ENCODE assay signal across 12 cellular contexts in genomic region chr11:93530468-93530826, GRCh38. TPM values are rescaled to one million over a fixed set of nuclear protein-coding genes. Genes with fewer than 3 reads are reported as not detected.
A peak's percentile ranks its signal among the peaks of the same experiment; 100 is the strongest.
DNase-seq lines count a peak whose midpoint lies in the region; ATAC-seq and TF ChIP-seq lines count a peak whose summit lies in the region.
"Had no signal": no experiment of that assay in that cellular context is flagged by ENCODE, and none has a peak within 500 bp of the region (broad histone marks: within the 10 kb centered on the region; RNA-seq: fewer than 3 reads in every experiment).

No MANE protein-coding gene starts in this region.

- H3K9me3 ChIP-seq in liver (ENCODE audit: control insufficient read depth in 4 of 4, low read length in 3 of 4): no peaks in the 10 kb centered on the region

- peak overlapping the region; percentile 29 for H3K27ac Mint-ChIP-seq in activated CD4-positive, alpha-beta T cell treated with anti-CD3 and anti-CD28 coated beads for 36 hours
- peak overlapping the region; percentile 84 for H3K27ac Mint-ChIP-seq in activated CD4-positive, alpha-beta memory T cell treated with anti-CD3 and anti-CD28 coated beads, Interleukin-2, amount 10 ng/mL, durations not matched to agents 7 days and 5 days
- peak overlapping the region; percentile 0 to 69 for H3K27ac Mint-ChIP-seq in stimulated activated naive CD8-positive, alpha-beta T cell treated with anti-CD3 and anti-CD28 coated beads, Interleukin-15, amount 100 ng/mL, for 72 hours

- WGBS in liver: 31% methylated on average over 1 of the region's 1 CpG

- H3K27ac ChIP-seq in liver (ENCODE audit: low read depth in 1 of 2, low read length in 2 of 2): peak overlapping the region; percentile 83 to 87

- H3K27me3 ChIP-seq in liver (ENCODE audit: control insufficient read depth in 4 of 4, insufficient read depth in 4 of 4, low read length in 3 of 4): no peaks in the 10 kb centered on the region

- no peaks in the 10 kb centered on the region for H3K36me3 Mint-ChIP-seq in activated CD4-positive, alpha-beta T cell treated with anti-CD3 and anti-CD28 coated beads for 36 hours (ENCODE audit: low read depth)
- peaks cover 28% of the 10 kb centered on the region for H3K36me3 Mint-ChIP-seq in activated CD4-positive, alpha-beta memory T cell treated with anti-CD3 and anti-CD28 coated beads, Interleukin-2, amount 10 ng/mL, durations not matched to agents 7 days and 5 days (ENCODE audit: low read depth)

- H3K4me3 Mint-ChIP-seq in activated CD4-positive, alpha-beta T cell treated with anti-CD3 and anti-CD28 coated beads for 36 hours: no peak overlapping the region
- peak overlapping the region; percentile 42 for H3K4me3 Mint-ChIP-seq in activated CD4-positive, alpha-beta memory T cell treated with anti-CD3 and anti-CD28 coated beads, Interleukin-2, amount 10 ng/mL, durations not matched to agents 7 days and 5 days
- peak overlapping the region in 1 of 2 donors; percentile 1 for H3K4me3 Mint-ChIP-seq in stimulated activated naive CD8-positive, alpha-beta T cell treated with anti-CD3 and anti-CD28 coated beads, Interleukin-15, amount 100 ng/mL, for 72 hours

- TF ChIP-seq RAD21 in liver (IDR thresholded peaks at IDR 0.05): no peak

- ATAC-seq in activated CD4-positive, alpha-beta T cell treated with anti-CD3 and anti-CD28 coated beads for 36 hours: no peak
- ATAC-seq in stimulated activated naive CD8-positive, alpha-beta T cell treated with anti-CD3 and anti-CD28 coated beads, Interleukin-15, amount 100 ng/mL, for 72 hours: no peak

- intact Hi-C loops in activated CD4-positive, alpha-beta T cell treated with anti-CD3 and anti-CD28 coated beads for 36 hours (cut with DNase I, micrococcal nuclease): no loop called here

- H3K4me3 ChIP-seq in liver (ENCODE audit: low read depth in 1 of 3, low read length in 3 of 3): no peak overlapping the region

- CTCF ChIA-PET in activated CD4-positive, alpha-beta T cell treated with anti-CD3 and anti-CD28 coated beads for 36 hours (lab: Charles Lee): interaction anchor here (1.0 to 2.0 kb wide), 2 partner anchors 12 to 84 kb away, joined by 3 to 7 read pairs; no protein-coding TSS in a partner anchor
- CTCF ChIA-PET in activated CD4-positive, alpha-beta memory T cell treated with anti-CD3 and anti-CD28 coated beads, Interleukin-2, amount 10 ng/mL, durations not matched to agents 7 days and 5 days (lab: Charles Lee): interaction anchor here (1.3 to 2.1 kb wide), 2 partner anchors 12 to 15 kb away, joined by 3 to 8 read pairs; no protein-coding TSS in a partner anchor

- DNase-seq in activated CD4-positive, alpha-beta T cell treated with anti-CD3 and anti-CD28 coated beads for 36 hours: no peak
- DNase-seq in activated CD4-positive, alpha-beta T cell treated with anti-CD3 and anti-CD28 coated beads for 1 hour: no peak
- DNase-seq in activated CD4-positive, alpha-beta memory T cell treated with anti-CD3 and anti-CD28 coated beads, Interleukin-2, amount 10 ng/mL, durations not matched to agents 7 days and 5 days: no peak
- DNase-seq in stimulated activated naive CD8-positive, alpha-beta T cell treated with anti-CD3 and anti-CD28 coated beads, Interleukin-15, amount 100 ng/mL, for 72 hours: no peak
- DNase-seq in GOT3 (lab: John Stamatoyannopoulos, UW) (no peak), NCI-H1105 treated with DMSO at 0.1 percent for 48 hours (lab: John Stamatoyannopoulos, UW) (no peak), KG1 (lab: John Stamatoyannopoulos, UW) (no peak)
- DNase-seq: caudate nucleus, DMS79 treated with DMSO at 0.1 percent for 48 hours, NCI-H774, retina had no signal

- no peaks in the 10 kb centered on the region for H3K36me3 ChIP-seq in liver (ENCODE audit: control insufficient read depth in 4 of 4, insufficient read depth in 3 of 4, low read depth in 1 of 4, low read length in 3 of 4)

- H3K9ac ChIP-seq in liver (ENCODE audit: low read depth in 1 of 2, low read length in 2 of 2): no peak overlapping the region

- peaks cover 60% of the 10 kb centered on the region for H3K4me1 Mint-ChIP-seq in activated CD4-positive, alpha-beta T cell treated with anti-CD3 and anti-CD28 coated beads for 36 hours
- peaks cover 83% of the 10 kb centered on the region for H3K4me1 Mint-ChIP-seq in activated CD4-positive, alpha-beta memory T cell treated with anti-CD3 and anti-CD28 coated beads, Interleukin-2, amount 10 ng/mL, durations not matched to agents 7 days and 5 days
- H3K4me1 Mint-ChIP-seq in stimulated activated naive CD8-positive, alpha-beta T cell treated with anti-CD3 and anti-CD28 coated beads, Interleukin-15, amount 100 ng/mL, for 72 hours: peaks cover 62% of the 10 kb centered on the region

- no peaks in the 10 kb centered on the region for H3K27me3 Mint-ChIP-seq in activated CD4-positive, alpha-beta T cell treated with anti-CD3 and anti-CD28 coated beads for 36 hours
- H3K27me3 Mint-ChIP-seq in activated CD4-positive, alpha-beta memory T cell treated with anti-CD3 and anti-CD28 coated beads, Interleukin-2, amount 10 ng/mL, durations not matched to agents 7 days and 5 days: no peaks in the 10 kb centered on the region
- H3K27me3 Mint-ChIP-seq in stimulated activated naive CD8-positive, alpha-beta T cell treated with anti-CD3 and anti-CD28 coated beads, Interleukin-15, amount 100 ng/mL, for 72 hours: peaks cover 8% of the 10 kb centered on the region

- TF ChIP-seq CTCF in liver (IDR thresholded peaks at IDR 0.05; ENCODE audit: low read depth, low read length, missing input control): no peak

- POLR2A ChIA-PET in activated CD4-positive, alpha-beta T cell treated with anti-CD3 and anti-CD28 coated beads for 36 hours (lab: Charles Lee): no interaction called here
- POLR2A ChIA-PET in activated CD4-positive, alpha-beta memory T cell treated with anti-CD3 and anti-CD28 coated beads, Interleukin-2, amount 10 ng/mL, durations not matched to agents 7 days and 5 days (lab: Charles Lee): interaction anchor here (1.0 to 5.9 kb wide), 5 partner anchors 10 to 254 kb away, joined by 3 to 54 read pairs (median 24); partner anchors contain the start of genes MED17 and SMCO4

- H3K4me1 ChIP-seq in liver (ENCODE audit: control insufficient read depth in 4 of 4, insufficient read depth in 4 of 4, low read length in 3 of 4): peaks cover 16 to 87% (median 59%) of the 10 kb centered on the region in 4 donors

- no peaks in the 10 kb centered on the region for H3K9me3 Mint-ChIP-seq in activated CD4-positive, alpha-beta T cell treated with anti-CD3 and anti-CD28 coated beads for 36 hours (ENCODE audit: low read depth)
- H3K9me3 Mint-ChIP-seq in activated CD4-positive, alpha-beta memory T cell treated with anti-CD3 and anti-CD28 coated beads, Interleukin-2, amount 10 ng/mL, durations not matched to agents 7 days and 5 days: no peaks in the 10 kb centered on the region
- no peaks in the 10 kb centered on the region for H3K9me3 Mint-ChIP-seq in stimulated activated naive CD8-positive, alpha-beta T cell treated with anti-CD3 and anti-CD28 coated beads, Interleukin-15, amount 100 ng/mL, for 72 hours

TF ChIP-seq in liver, 16 proteins besides CTCF, POLR2A, EP300 and RAD21:
- TF ChIP-seq SP1 (IDR thresholded peaks at IDR 0.05) (no peak), ATF3 (IDR thresholded peaks at IDR 0.05) (no peak), NR2F2 (IDR thresholded peaks at IDR 0.05) (no peak), GABPA (IDR thresholded peaks at IDR 0.05 in 1 of 2, conservative IDR thresholded peaks at IDR 0.05 in 1 of 2) (no peak), HNF4A (conservative IDR thresholded peaks at IDR 0.05) (peak in 1 of 2 donors; percentile 7)

RNA-seq across cellular contexts. Expression of gene SMCO4, which starts 12.7 kb away (rescaled TPM):
- 10 to 100 TPM; 24.5 to 24.6 TPM for total RNA-seq in activated CD4-positive, alpha-beta T cell treated with anti-CD3 and anti-CD28 coated beads for 36 hours
- 10 to 100 TPM; 55.3 to 60.0 TPM for total RNA-seq in activated CD4-positive, alpha-beta memory T cell treated with anti-CD3 and anti-CD28 coated beads, Interleukin-2, amount 10 ng/mL, durations not matched to agents 7 days and 5 days
- total RNA-seq in liver: 10 to 100 TPM; 21.2 to 36.4 TPM
- polyA plus RNA-seq in liver: 10 to 100 TPM; 59.4 to 98.8 TPM

Comparison
In these comparisons a context has a peak if more than half of its experiments do, and no peak if none do; other contexts are left out.
1. H3K27ac Mint-ChIP-seq: peak in every context shown above with its lines; median percentile 84 in activated CD4-positive, alpha-beta memory T cell treated with anti-CD3 and anti-CD28 coated beads, Interleukin-2, amount 10 ng/mL, durations not matched to agents 7 days and 5 days; 34 in stimulated activated naive CD8-positive, alpha-beta T cell treated with anti-CD3 and anti-CD28 coated beads, Interleukin-15, amount 100 ng/mL, for 72 hours; 29 in activated CD4-positive, alpha-beta T cell treated with anti-CD3 and anti-CD28 coated beads for 36 hours.